ENCODE assay signal across 13 cellular contexts in genomic region chr10:31071232-31071999, GRCh38. TPM values are rescaled to one million over a fixed set of nuclear protein-coding genes. Genes with fewer than 3 reads are reported as not detected.
DNase-seq lines count a peak whose midpoint lies in the region; ATAC-seq and TF ChIP-seq lines count a peak whose summit lies in the region.
"Had no signal": no experiment of that assay in that cellular context is flagged by ENCODE, and none has a peak within 500 bp of the region (broad histone marks: within the 10 kb centered on the region; RNA-seq: fewer than 3 reads in every experiment).

No MANE protein-coding gene starts in this region.

- H3K9ac ChIP-seq in GM23248 (no peak overlapping the region), skeletal muscle satellite cell (ENCODE audit: low read depth, low read length) (peak overlapping the region; percentile 78)
- H3K9ac ChIP-seq: BLaER1 treated with 17β-estradiol and CSF1 and Interleukin-3, amounts not matched to agents 10 nM and 100 nM had no signal

- intact Hi-C loops in heart right ventricle (cut with DNase I) = no loop called here

- TF ChIP-seq CTCF in heart right ventricle (IDR thresholded peaks at IDR 0.05) = no peak

- H2AFZ ChIP-seq in GM23248 = 0 out of 2 replicates have a peak overlapping the region, but pooled peaks have one; percentile 11

- 57 to 58% methylated on average over 6 of the region's 6 CpGs for WGBS in GM23248 (ENCODE audit: low coverage in 1 of 2, low lambda C conversion rate in 2 of 2, missing lambda C conversion rate in 2 of 2), 2 experiments
- WGBS in heart right ventricle, 2 donors = 73 to 75% methylated on average over 6 of the region's 6 CpGs

- H3K27me3 Mint-ChIP-seq in stimulated activated naive B cell treated with anti-CD40 and anti-IgM and Interleukin-4, amounts not matched to agents 10 μg/mL and 1 μg/mL and 100 μg/mL, for 72 hours = peaks cover 15 to 19% of the 10 kb centered on the region in 2 donors

- H3K4me2 ChIP-seq in GM23248 (ENCODE audit: unreplicated experiment) (peak overlapping the region; percentile 9), skeletal muscle satellite cell (ENCODE audit: low read length) (peak overlapping the region; percentile 35)
- H3K4me2 ChIP-seq: BLaER1 treated with 17β-estradiol and CSF1 and Interleukin-3, amounts not matched to agents 10 nM and 100 nM had no signal

- DNase-seq in GM23248 = peak; percentile 72
- peak; percentile 83 for DNase-seq in astrocyte of the hippocampus (ENCODE audit: low read depth, low spot score)
- no peak for DNase-seq in heart right ventricle
- no peak for DNase-seq in stimulated activated naive B cell treated with anti-CD40 and anti-IgM and Interleukin-4, amounts not matched to agents 10 μg/mL and 1 μg/mL and 100 μg/mL, for 72 hours
- no peak for DNase-seq in T-helper 9 cell
- DNase-seq in CD1c-positive myeloid dendritic cell (ENCODE audit: extremely low spot score) = no peak
- DNase-seq: effector CD4-positive, alpha-beta T cell; NCI-H82 had no signal

- H3K36me3 ChIP-seq in GM23248 (ENCODE audit: low read depth) (no peaks in the 10 kb centered on the region), heart right ventricle (no peaks in the 10 kb centered on the region), skeletal muscle satellite cell (ENCODE audit: insufficient read depth, low read length) (no peaks in the 10 kb centered on the region)
- H3K36me3 ChIP-seq: BLaER1 treated with 17β-estradiol and CSF1 and Interleukin-3, amounts not matched to agents 10 nM and 100 nM had no signal

- H3K27me3 ChIP-seq in GM23248 (replicated peaks; ENCODE audit: insufficient read depth) (no peaks in the 10 kb centered on the region), heart right ventricle (no peaks in the 10 kb centered on the region), skeletal muscle satellite cell (ENCODE audit: control insufficient read depth, insufficient read depth, low read length) (no peaks in the 10 kb centered on the region)
- H3K27me3 ChIP-seq: BLaER1 treated with 17β-estradiol and CSF1 and Interleukin-3, amounts not matched to agents 10 nM and 100 nM had no signal

- H3K4me3 ChIP-seq in GM23248 (no peak overlapping the region), heart right ventricle (no peak overlapping the region), skeletal muscle satellite cell (ENCODE audit: low read length) (no peak overlapping the region)
- H3K4me3 ChIP-seq: BLaER1 treated with 17β-estradiol and CSF1 and Interleukin-3, amounts not matched to agents 10 nM and 100 nM had no signal

- H3K9me3 Mint-ChIP-seq in stimulated activated naive B cell treated with anti-CD40 and anti-IgM and Interleukin-4, amounts not matched to agents 10 μg/mL and 1 μg/mL and 100 μg/mL, for 72 hours = peaks cover 2 to 3% of the 10 kb centered on the region in 2 donors
- H3K9me3 Mint-ChIP-seq: stimulated activated naive CD8-positive, alpha-beta T cell treated with anti-CD3 and anti-CD28 coated beads, Interleukin-15, Interleukin-2, amounts not matched to agents 100 ng/mL and 50 ng/mL, for 24 hours had no signal

- peaks cover 32% of the 10 kb centered on the region for H3F3A ChIP-seq in GM23248 (ENCODE audit: insufficient read depth)

- H3K4me1 ChIP-seq in GM23248 (ENCODE audit: insufficient read depth) (peaks cover 44% of the 10 kb centered on the region), heart right ventricle (peaks cover 9 to 56% (median 33%) of the 10 kb centered on the region in 9 donors), skeletal muscle satellite cell (ENCODE audit: control insufficient read depth, insufficient read depth, low read length) (peaks cover 68% of the 10 kb centered on the region)

- H4K20me1 ChIP-seq in GM23248 (ENCODE audit: insufficient read depth) = no peaks in the 10 kb centered on the region
- H4K20me1 ChIP-seq: BLaER1 treated with 17β-estradiol and CSF1 and Interleukin-3, amounts not matched to agents 10 nM and 100 nM had no signal

- H3K27ac ChIP-seq in GM23248 (peak overlapping the region; percentile 8), heart right ventricle (peak overlapping the region in 7 of 10 donors; percentile 2 to 75 (median 39))
- H3K27ac ChIP-seq: BLaER1 treated with 17β-estradiol and CSF1 and Interleukin-3, amounts not matched to agents 10 nM and 100 nM; VCaP had no signal

- H3K79me2 ChIP-seq in GM23248 (ENCODE audit: insufficient read depth) = no peaks in the 10 kb centered on the region

- in situ Hi-C loops in GM23248 (cut with MboI) = no loop called here

- H3K9me2 ChIP-seq in GM23248 (ENCODE audit: insufficient read depth) = no peaks in the 10 kb centered on the region

- no peaks in the 10 kb centered on the region for H3K9me3 ChIP-seq in GM23248 (ENCODE audit: low read depth)
- no peaks in the 10 kb centered on the region for H3K9me3 ChIP-seq in heart right ventricle
- no peaks in the 10 kb centered on the region for H3K9me3 ChIP-seq in skeletal muscle satellite cell (replicated peaks; ENCODE audit: low read length)

- H3K4me1 Mint-ChIP-seq in stimulated activated naive B cell treated with anti-CD40 and anti-IgM and Interleukin-4, amounts not matched to agents 10 μg/mL and 1 μg/mL and 100 μg/mL, for 72 hours = no peaks in the 10 kb centered on the region

- no peak overlapping the region for H3K27ac Mint-ChIP-seq in stimulated activated naive B cell treated with anti-CD40 and anti-IgM and Interleukin-4, amounts not matched to agents 10 μg/mL and 1 μg/mL and 100 μg/mL, for 72 hours
- H3K27ac Mint-ChIP-seq: stimulated activated naive CD8-positive, alpha-beta T cell treated with anti-CD3 and anti-CD28 coated beads, Interleukin-15, Interleukin-2, amounts not matched to agents 100 ng/mL and 50 ng/mL, for 24 hours had no signal

- H3K36me3 Mint-ChIP-seq in stimulated activated naive B cell treated with anti-CD40 and anti-IgM and Interleukin-4, amounts not matched to agents 10 μg/mL and 1 μg/mL and 100 μg/mL, for 72 hours = no peaks in the 10 kb centered on the region

- H3K4me3 Mint-ChIP-seq in stimulated activated naive B cell treated with anti-CD40 and anti-IgM and Interleukin-4, amounts not matched to agents 10 μg/mL and 1 μg/mL and 100 μg/mL, for 72 hours = no peak overlapping the region
- H3K4me3 Mint-ChIP-seq: stimulated activated naive CD8-positive, alpha-beta T cell treated with anti-CD3 and anti-CD28 coated beads, Interleukin-15, Interleukin-2, amounts not matched to agents 100 ng/mL and 50 ng/mL, for 24 hours had no signal

- ATAC-seq in heart right ventricle (peak; percentile 57 to 93 (median 77)), GM19351 (IDR thresholded peaks at IDR 0.05; ENCODE audit: unreplicated experiment) (no peak)
- ATAC-seq in stimulated activated naive B cell treated with anti-CD40 and anti-IgM and Interleukin-4, amounts not matched to agents 10 μg/mL and 1 μg/mL and 100 μg/mL, for 72 hours (replicated peaks) = no peak

RNA-seq across cellular contexts. Expression of gene ZNF438, which starts 39.8 kb away (rescaled TPM):
- 2.3 and 2.9 TPM in 2 replicates for total RNA-seq in GM23248 (2014; rRNA removed; shearing (Covaris generic))
- polyA plus RNA-seq in GM23248 (2016; fragmentation: Nextera tagmentation; extraction: Ambion mirVana) (4.0 and 4.1 TPM in 2 replicates), heart right ventricle (10 to 100 TPM in 1 of 2 donors, 1 to 10 TPM in 1; 7.8 to 21.1 TPM)
- total RNA-seq in heart right ventricle = 10 to 100 TPM in 8 of 10 donors, 1 to 10 TPM in 2; 9.3 to 16.1 (median 12.4) TPM
- 4.8 and 6.1 TPM in 2 replicates for total RNA-seq in skeletal muscle satellite cell (2012; rRNA removed)

Comparison
In these comparisons a context has a peak if more than half of its experiments do, and no peak if none do; other contexts are left out.
1. DNase-seq: peak in GM23248 (single experiment) and astrocyte of the hippocampus (single experiment); none in heart right ventricle (0 of 2), stimulated activated naive B cell treated with anti-CD40 and anti-IgM and Interleukin-4, amounts not matched to agents 10 μg/mL and 1 μg/mL and 100 μg/mL, for 72 hours (single experiment), T-helper 9 cell (single experiment) and CD1c-positive myeloid dendritic cell (single experiment).
2. ATAC-seq: peak in heart right ventricle (8 of 8); none in stimulated activated naive B cell treated with anti-CD40 and anti-IgM and Interleukin-4, amounts not matched to agents 10 μg/mL and 1 μg/mL and 100 μg/mL, for 72 hours (0 of 2) and GM19351 (single experiment).